17 cellular contexts compared by ENCODE assay signal in genomic region chr4:26050671-26051070, GRCh38.
A peak's percentile ranks its signal among the peaks of the same experiment; 100 is the strongest.
DNase-seq lines count a peak whose midpoint lies in the region; ATAC-seq and TF ChIP-seq lines count a peak whose summit lies in the region.
"Had no signal": no experiment of that assay in that cellular context is flagged by ENCODE, and none has a peak within 500 bp of the region (broad histone marks: within the 10 kb centered on the region; RNA-seq: fewer than 3 reads in every experiment).

No MANE protein-coding gene starts in this region.

- H3K4ac ChIP-seq in mesendoderm (ENCODE audit: low read depth, low read length): no peak overlapping the region

- TF ChIP-seq CTCF in Calu3 (IDR thresholded peaks at IDR 0.05; ENCODE audit: unreplicated experiment) (no peak), esophagus squamous epithelium (IDR thresholded peaks at IDR 0.05) (no peak), foreskin fibroblast (IDR thresholded peaks at IDR 0.05; ENCODE audit: low read depth, low read length) (no peak)

- no peaks in the 10 kb centered on the region for H3K36me3 ChIP-seq in esophagus squamous epithelium
- H3K36me3 ChIP-seq in mesendoderm (ENCODE audit: control insufficient read depth, insufficient read depth, low read length): no peaks in the 10 kb centered on the region

- H3K27ac ChIP-seq in esophagus squamous epithelium: peak overlapping the region in 3 of 4 donors; percentile 75 to 95 (median 83)
- no peak overlapping the region for H3K27ac ChIP-seq in mesendoderm (ENCODE audit: low read depth, low read length)
- H3K27ac ChIP-seq: PC-9 had no signal

- H3K27ac Mint-ChIP-seq in Calu3 (ENCODE audit: unreplicated experiment): peak overlapping the region; percentile 28
- H3K27ac Mint-ChIP-seq: B cell; CD8-positive, alpha-beta T cell had no signal

- no TSS peak for BruUV-seq in Calu3 (replicated peaks; lab: Mats Ljungman, UMichigan)

- H3K23ac ChIP-seq in mesendoderm (ENCODE audit: low read length): no peak overlapping the region

- H3K4me1 ChIP-seq in esophagus squamous epithelium: peaks cover 5 to 41% (median 32%) of the 10 kb centered on the region in 3 donors
- no peaks in the 10 kb centered on the region for H3K4me1 ChIP-seq in mesendoderm (ENCODE audit: control insufficient read depth, low read depth, low read length)

- TF ChIP-seq POLR2A in esophagus squamous epithelium (IDR thresholded peaks at IDR 0.05): no peak

- H3K4me2 ChIP-seq in mesendoderm (ENCODE audit: low read length): no peak overlapping the region
- H3K4me2 ChIP-seq: PC-9 had no signal

- no peak overlapping the region for H3K56ac ChIP-seq in mesendoderm (ENCODE audit: low read length)

- H3K4me1 Mint-ChIP-seq in Calu3 (ENCODE audit: low read depth, unreplicated experiment): peaks cover 25% of the 10 kb centered on the region

- peak; percentile 12 for DNase-seq in Calu3
- DNase-seq in esophagus squamous epithelium (lab: John Stamatoyannopoulos, UW): no peak
- DNase-seq in renal cortical epithelial cell (ENCODE audit: low read depth): peak; percentile 54
- no peak for DNase-seq in dedifferentiated amniotic fluid mesenchymal stem cell (ENCODE audit: extremely low spot score)
- no peak for DNase-seq in mesendoderm
- no peak for DNase-seq in foreskin fibroblast
- DNase-seq in activated naive CD4-positive, alpha-beta T cell treated with anti-CD3 and anti-CD28 coated beads, Interleukin-2, amount 50 U/mL, for 16 hours: no peak
- DNase-seq: ACHN; CD8-positive, alpha-beta T cell; GF-D8; KBM-7; NCI-H1694 treated with DMSO at 0.1 percent for 48 hours; NCI-H69; NK-92 treated with Interleukin-12 subunit alpha and Interleukin-12 subunit beta, amount 100 ng/mL, for 24 hours; PC-9 had no signal

- 83 to 92% methylated on average over 5 of the region's 5 CpGs for WGBS in esophagus squamous epithelium, 2 donors
- no CpG with 5 or more reads among the region's 5 CpGs for WGBS in mesendoderm (ENCODE audit: extremely low coverage, insufficient coverage, low lambda C conversion rate)

- H2BK120ac ChIP-seq in mesendoderm (ENCODE audit: low read depth, low read length): no peak overlapping the region

- H3K9me3 Mint-ChIP-seq in Calu3 (ENCODE audit: low read depth, unreplicated experiment): no peaks in the 10 kb centered on the region
- H3K9me3 Mint-ChIP-seq: CD8-positive, alpha-beta T cell had no signal

- H2BK5ac ChIP-seq in mesendoderm (ENCODE audit: low read length): no peak overlapping the region

- H2AK5ac ChIP-seq in mesendoderm (ENCODE audit: low read length): no peak overlapping the region

- H3K4me3 ChIP-seq in esophagus squamous epithelium (no peak overlapping the region), mesendoderm (ENCODE audit: low read length) (no peak overlapping the region), foreskin fibroblast (ENCODE audit: low read depth in 1 of 2, low read length in 2 of 2) (no peak overlapping the region)
- H3K4me3 ChIP-seq: PC-9 had no signal

- peaks cover 0 to 80% (median 0%) of the 10 kb centered on the region in 4 donors for H3K27me3 ChIP-seq in esophagus squamous epithelium
- no peaks in the 10 kb centered on the region for H3K27me3 ChIP-seq in mesendoderm (ENCODE audit: insufficient read depth, low read length, poor library complexity)

- no peak overlapping the region for H3K9ac ChIP-seq in mesendoderm (ENCODE audit: low read length)

- H3K79me1 ChIP-seq in mesendoderm (ENCODE audit: low read length): no peaks in the 10 kb centered on the region

- no peak overlapping the region for H3K18ac ChIP-seq in mesendoderm (ENCODE audit: low read length)

- H3K9me3 ChIP-seq in esophagus squamous epithelium: no peaks in the 10 kb centered on the region

- H2BK15ac ChIP-seq in mesendoderm (replicated peaks; ENCODE audit: low read depth): no peak overlapping the region

- H4K8ac ChIP-seq in mesendoderm (ENCODE audit: low read depth, low read length): no peak overlapping the region

- CTCF ChIA-PET in Calu3 (lab: Charles Lee): interaction anchor here (0.5 to 0.6 kb wide), 2 partner anchors 13 to 38 kb away, joined by 3 read pairs; no protein-coding TSS in a partner anchor

- peak overlapping the region; percentile 16 for H3K4me3 Mint-ChIP-seq in Calu3 (ENCODE audit: low read depth, unreplicated experiment)
- H3K4me3 Mint-ChIP-seq: B cell; CD8-positive, alpha-beta T cell had no signal

- no peak overlapping the region for H4K5ac ChIP-seq in mesendoderm (ENCODE audit: low read length)

- intact Hi-C loops in Calu3 (cut with micrococcal nuclease; ENCODE audit: unreplicated experiment) (no loop called here), esophagus squamous epithelium (cut with DNase I) (no loop called here)

- H3K36me3 Mint-ChIP-seq in Calu3 (ENCODE audit: insufficient read depth, unreplicated experiment): no peaks in the 10 kb centered on the region
- H3K36me3 Mint-ChIP-seq: CD8-positive, alpha-beta T cell had no signal

- peak; percentile 39 for ATAC-seq in HG03342 (IDR thresholded peaks at IDR 0.05; ENCODE audit: unreplicated experiment)
- ATAC-seq: CD8-positive, alpha-beta T cell had no signal

- H3K27me3 Mint-ChIP-seq in Calu3 (ENCODE audit: unreplicated experiment): peaks cover 13% of the 10 kb centered on the region

- H3K79me2 ChIP-seq in mesendoderm (ENCODE audit: control insufficient read depth, insufficient read depth, low read length): no peaks in the 10 kb centered on the region

Comparison
In these comparisons a context has a peak if more than half of its experiments do, and no peak if none do; other contexts are left out.
1. DNase-seq: peak in Calu3 (single experiment) and renal cortical epithelial cell (single experiment); none in esophagus squamous epithelium (single experiment), dedifferentiated amniotic fluid mesenchymal stem cell (single experiment), mesendoderm (single experiment), foreskin fibroblast (0 of 2) and activated naive CD4-positive, alpha-beta T cell treated with anti-CD3 and anti-CD28 coated beads, Interleukin-2, amount 50 U/mL, for 16 hours (single experiment).